ENCODE assay signal across 21 cellular contexts in the genomic region with DNA sequence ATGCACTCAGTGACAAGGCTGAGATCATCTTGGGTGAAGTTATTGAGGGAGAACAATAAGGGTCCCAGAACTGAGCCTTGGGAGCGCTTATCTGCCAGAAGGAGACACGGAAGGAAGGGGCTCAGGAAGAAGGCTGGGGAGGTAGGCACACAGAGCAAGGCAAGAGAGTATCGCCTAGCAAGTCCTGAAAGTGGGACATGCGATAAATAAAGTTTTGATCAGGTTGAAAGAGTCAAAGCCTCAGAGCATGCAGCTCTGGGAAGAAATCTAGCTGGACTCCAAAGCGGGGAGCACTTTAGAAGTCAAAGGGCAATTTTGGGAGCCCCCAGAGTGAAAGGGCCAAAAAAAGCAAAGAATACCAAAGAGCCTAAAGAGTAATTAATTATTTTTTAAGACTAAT. TPM values are rescaled to one million over a fixed set of nuclear protein-coding genes. Genes with fewer than 3 reads are reported as not detected.
"Had no signal": no experiment of that assay in that cellular context is flagged by ENCODE, and none has a peak within 500 bp of the region (broad histone marks: within the 10 kb centered on the region; RNA-seq: fewer than 3 reads in every experiment).

No MANE protein-coding gene starts in this region.

- H3K27me3 Mint-ChIP-seq: stimulated activated naive B cell treated with anti-CD40 and anti-IgM and Interleukin-4, amounts not matched to agents 10 μg/mL and 1 μg/mL and 100 μg/mL, for 72 hours had no signal

- H3K36me3 ChIP-seq: brain microvascular endothelial cell, heart left ventricle, right atrium auricular region had no signal

- DNase-seq: activated CD4-positive, alpha-beta T cell treated with anti-CD3 and anti-CD28 coated beads, Interleukin-2, amount 10 ng/mL, durations not matched to agents 24 days and 14 days; activated CD4-positive, CD25-positive, alpha-beta regulatory T cell; activated CD8-positive, alpha-beta memory T cell treated with anti-CD3 and anti-CD28 coated beads, Interleukin-2, amount 50 U/mL, for 4 hours; activated CD8-positive, alpha-beta T cell treated with anti-CD3 and anti-CD28 coated beads, Interleukin-2, amount 10 ng/mL, durations not matched to agents 7 days and 5 days; activated gamma-delta T cell treated with Interleukin-2 at 50 U/mL for 16 hours; activated T-cell treated with anti-CD3 and anti-CD28 coated beads, Interleukin-2, amount 50 U/mL, for 72 hours; amygdala; brain microvascular endothelial cell; effector memory CD4-positive, alpha-beta T cell; heart left ventricle; left colon; mucosa of descending colon; naive thymus-derived CD8-positive, alpha-beta T cell; stimulated activated CD4-positive, alpha-beta T cell treated with anti-CD3 and anti-CD28 coated beads, Interleukin-15, amount 100 ng/mL, for 24 hours; stimulated activated CD4-positive, alpha-beta T cell treated with anti-CD3 and anti-CD28 coated beads, Interleukin-4, amount 100 ng/mL, for 1 hour; stimulated activated naive B cell treated with anti-CD40 and anti-IgM and Interleukin-4, amounts not matched to agents 10 μg/mL and 1 μg/mL and 100 μg/mL, for 72 hours had no signal

- H3K27me3 ChIP-seq: brain microvascular endothelial cell, heart left ventricle, right atrium auricular region, tibial nerve had no signal

- FAIRE-seq: frontal cortex had no signal

- H3K36me3 Mint-ChIP-seq: activated naive CD8-positive, alpha-beta T cell; naive thymus-derived CD8-positive, alpha-beta T cell; stimulated activated naive B cell treated with anti-CD40 and anti-IgM and Interleukin-4, amounts not matched to agents 10 μg/mL and 1 μg/mL and 100 μg/mL, for 72 hours had no signal

- H3K9me3 Mint-ChIP-seq: activated CD4-positive, alpha-beta T cell treated with anti-CD3 and anti-CD28 coated beads, Interleukin-2, amount 10 ng/mL, durations not matched to agents 24 days and 14 days; activated T-cell treated with anti-CD3 and anti-CD28 coated beads, Interleukin-2, amount 50 U/mL, for 72 hours; naive thymus-derived CD8-positive, alpha-beta T cell; stimulated activated naive B cell treated with anti-CD40 and anti-IgM and Interleukin-4, amounts not matched to agents 10 μg/mL and 1 μg/mL and 100 μg/mL, for 72 hours; T-helper 2 cell treated with Interferon-gamma antibody and Interleukin-4, amounts not matched to agents 5 μg/mL and 100 μg/mL, for 36 hours had no signal

- ATAC-seq: activated CD8-positive, alpha-beta T cell treated with anti-CD3 and anti-CD28 coated beads, Interleukin-2, amount 10 ng/mL, durations not matched to agents 7 days and 5 days; activated T-cell treated with anti-CD3 and anti-CD28 coated beads, Interleukin-2, amount 50 U/mL, for 72 hours; heart left ventricle; left colon; naive thymus-derived CD8-positive, alpha-beta T cell; stimulated activated naive B cell treated with anti-CD40 and anti-IgM and Interleukin-4, amounts not matched to agents 10 μg/mL and 1 μg/mL and 100 μg/mL, for 72 hours had no signal

- H3K9me3 ChIP-seq: mucosa of descending colon had no signal

- H3K27ac ChIP-seq: brain microvascular endothelial cell, heart left ventricle, right atrium auricular region had no signal

- H3K4me1 ChIP-seq: heart left ventricle, right atrium auricular region had no signal

- H3K4me3 ChIP-seq: heart left ventricle, mucosa of descending colon, right atrium auricular region, tibial nerve had no signal

- H3K4me3 Mint-ChIP-seq: activated CD4-positive, alpha-beta T cell treated with anti-CD3 and anti-CD28 coated beads, Interleukin-2, amount 10 ng/mL, durations not matched to agents 24 days and 14 days; activated CD8-positive, alpha-beta T cell treated with anti-CD3 and anti-CD28 coated beads, Interleukin-2, amount 10 ng/mL, durations not matched to agents 7 days and 5 days; activated naive CD8-positive, alpha-beta T cell; activated T-cell treated with anti-CD3 and anti-CD28 coated beads, Interleukin-2, amount 50 U/mL, for 72 hours; naive thymus-derived CD8-positive, alpha-beta T cell; stimulated activated naive B cell treated with anti-CD40 and anti-IgM and Interleukin-4, amounts not matched to agents 10 μg/mL and 1 μg/mL and 100 μg/mL, for 72 hours; T-helper 2 cell treated with Interferon-gamma antibody and Interleukin-4, amounts not matched to agents 5 μg/mL and 100 μg/mL, for 36 hours had no signal

- H3K27ac Mint-ChIP-seq: activated CD4-positive, alpha-beta T cell treated with anti-CD3 and anti-CD28 coated beads, Interleukin-2, amount 10 ng/mL, durations not matched to agents 24 days and 14 days; activated CD8-positive, alpha-beta T cell treated with anti-CD3 and anti-CD28 coated beads, Interleukin-2, amount 10 ng/mL, durations not matched to agents 7 days and 5 days; activated naive CD8-positive, alpha-beta T cell; activated T-cell treated with anti-CD3 and anti-CD28 coated beads, Interleukin-2, amount 50 U/mL, for 72 hours; naive thymus-derived CD8-positive, alpha-beta T cell; stimulated activated naive B cell treated with anti-CD40 and anti-IgM and Interleukin-4, amounts not matched to agents 10 μg/mL and 1 μg/mL and 100 μg/mL, for 72 hours; T-helper 2 cell treated with Interferon-gamma antibody and Interleukin-4, amounts not matched to agents 5 μg/mL and 100 μg/mL, for 36 hours had no signal

- H3K4me1 Mint-ChIP-seq: activated CD4-positive, alpha-beta T cell treated with anti-CD3 and anti-CD28 coated beads, Interleukin-2, amount 10 ng/mL, durations not matched to agents 24 days and 14 days; naive thymus-derived CD8-positive, alpha-beta T cell; stimulated activated naive B cell treated with anti-CD40 and anti-IgM and Interleukin-4, amounts not matched to agents 10 μg/mL and 1 μg/mL and 100 μg/mL, for 72 hours had no signal

RNA-seq across cellular contexts. Expression of a gene that starts 17.7 kb away (rescaled TPM):
- total RNA-seq: naive thymus-derived CD8-positive, alpha-beta T cell had no signal
- polyA plus RNA-seq: naive thymus-derived CD8-positive, alpha-beta T cell had no signal
